23 cellular contexts compared by ENCODE assay signal in genomic region chrX:135388841-135389240, GRCh38. TPM values are rescaled to one million over a fixed set of nuclear protein-coding genes. Genes with fewer than 3 reads are reported as not detected.
DNase-seq lines count a peak whose midpoint lies in the region; ATAC-seq, FAIRE-seq and TF ChIP-seq lines count a peak whose summit lies in the region.
"Had no signal": no experiment of that assay in that cellular context is flagged by ENCODE, and none has a peak within 500 bp of the region (broad histone marks: within the 10 kb centered on the region; RNA-seq: fewer than 3 reads in every experiment).

No MANE protein-coding gene starts in this region.

- no TSS peak for BruUV-seq in PC-9 (replicated peaks; lab: Mats Ljungman, UMichigan)

- CTCF ChIA-PET in A549 (lab: Yijun Ruan, JAX) (no interaction called here), PC-9 (lab: Charles Lee) (no interaction called here)

- intact Hi-C loops in PC-9 (cut with micrococcal nuclease; ENCODE audit: unreplicated experiment) = no loop called here

- no peaks in the 10 kb centered on the region for H3K79me2 ChIP-seq in PC-9 (ENCODE audit: low read depth)

- peak overlapping the region; percentile 71 to 77 for H3K27ac ChIP-seq in A549
- H3K27ac ChIP-seq in PC-9 = peak overlapping the region; percentile 85
- H3K27ac ChIP-seq: BLaER1 had no signal

- POLR2A ChIA-PET in A549 (lab: Yijun Ruan, JAX) = no interaction called here
- POLR2A ChIA-PET in PC-9 (lab: Charles Lee; ENCODE audit: unreplicated experiment) = no interaction called here

- H3K9me2 ChIP-seq in PC-9 (ENCODE audit: insufficient read depth) = no peaks in the 10 kb centered on the region

- H3K4me1 ChIP-seq in A549 (peaks cover 20% of the 10 kb centered on the region), HAP-1 (peaks cover 38% of the 10 kb centered on the region), PC-9 (replicated peaks; ENCODE audit: insufficient read depth) (peaks cover 6% of the 10 kb centered on the region; the same call in 1 of the 2 replicates)
- H3K4me1 ChIP-seq: BE2C, BLaER1 had no signal

- no peak for TF ChIP-seq EP300 in A549 (IDR thresholded peaks at IDR 0.05)

- TF ChIP-seq RAD21 in A549 (conservative IDR thresholded peaks at IDR 0.05 in 1 of 2, IDR thresholded peaks at IDR 0.05 in 1 of 2) = no peak

- 74% methylated on average over 2 of the region's 2 CpGs for WGBS in A549 (ENCODE audit: missing lambda C conversion rate)

- H3K36me3 ChIP-seq in HAP-1 (replicated peaks) (no peaks in the 10 kb centered on the region), PC-9 (ENCODE audit: low read depth) (no peaks in the 10 kb centered on the region)
- H3K36me3 ChIP-seq: BE2C, BLaER1 had no signal

- in situ Hi-C loops in HAP-1 (cut with MboI; ENCODE audit: low sequenced_read_pairs) = no loop called here

- H3F3A ChIP-seq in PC-9 (ENCODE audit: insufficient read depth, low read depth) = 0 out of 2 replicates have a peak, but pooled peaks cover 3% of the 10 kb centered on the region

- no peak overlapping the region for H2AFZ ChIP-seq in PC-9

- peak overlapping the region; percentile 67; the same call in 2 of the 3 replicates for H3K4me2 ChIP-seq in A549
- peak overlapping the region; percentile 51; the same call in 1 of the 2 replicates for H3K4me2 ChIP-seq in PC-9
- H3K4me2 ChIP-seq: BLaER1 had no signal

- TF ChIP-seq CTCF in A549 (IDR thresholded peaks at IDR 0.05) (no peak), PC-9 (conservative IDR thresholded peaks at IDR 0.05) (no peak)

- no peaks in the 10 kb centered on the region for H3K27me3 ChIP-seq in HAP-1 (ENCODE audit: low read depth)
- H3K27me3 ChIP-seq in PC-9 (ENCODE audit: insufficient read depth, low read depth) = no peaks in the 10 kb centered on the region
- H3K27me3 ChIP-seq: BE2C had no signal

- H3K4me3 ChIP-seq in A549 (no peak overlapping the region), HAP-1 (no peak overlapping the region), PC-9 (no peak overlapping the region)
- H3K4me3 ChIP-seq: BLaER1 had no signal

- no peaks in the 10 kb centered on the region for H4K20me1 ChIP-seq in PC-9 (ENCODE audit: insufficient read depth)
- H4K20me1 ChIP-seq: BLaER1 had no signal

- no peaks in the 10 kb centered on the region for H3K9me3 ChIP-seq in A549
- no peaks in the 10 kb centered on the region for H3K9me3 ChIP-seq in HAP-1
- no peaks in the 10 kb centered on the region for H3K9me3 ChIP-seq in PC-9 (ENCODE audit: insufficient read depth, low read depth)
- H3K9me3 ChIP-seq: BE2C, BLaER1 had no signal

- FAIRE-seq in A549 (lab: Jason Lieb, UNC) (peak; percentile 61), colon (lab: Jason Lieb, UNC) (peak; percentile 18)
- FAIRE-seq: D721Med, G401.6, GM12891, GM19239 had no signal

- no peak for TF ChIP-seq POLR2A in A549 (IDR thresholded peaks at IDR 0.05; ENCODE audit: low read length)

- ATAC-seq in A549 (no peak), HG03520 (IDR thresholded peaks at IDR 0.05; ENCODE audit: unreplicated experiment) (no peak)

- DNase-seq in A549 (ENCODE audit: low read depth in 1 of 2, low spot score in 1 of 2) = no peak
- DNase-seq in HAP-1 (ENCODE audit: low spot score in 2 of 2) = peak; percentile 51 to 88
- DNase-seq in PC-9 = no peak
- DNase-seq in NCI-H146 (lab: John Stamatoyannopoulos, UW) = no peak
- no peak for DNase-seq in RKO (ENCODE audit: low spot score)
- no peak for DNase-seq in mucosa of gallbladder (ENCODE audit: low spot score)
- DNase-seq: ACHN; BE2C; C1 segment of cervical spinal cord; CD4-positive, alpha-beta memory T cell; CD4-positive, CD25-positive, alpha-beta regulatory T cell; CD8-positive, alpha-beta memory T cell; COR-L47; DMS79 treated with DMSO at 0.1 percent for 48 hours; GF-D8 had no signal

TF ChIP-seq in A549, 52 proteins besides CTCF, POLR2A, EP300 and RAD21 (continues in another document):
- no peak for TF ChIP-seq POLR2AphosphoS2 (conservative IDR thresholded peaks at IDR 0.05; ENCODE audit: low read length)
- no peak for TF ChIP-seq RARB (CRISPR knock-in tag; IDR thresholded peaks at IDR 0.05)
- TF ChIP-seq, protein P1, sequence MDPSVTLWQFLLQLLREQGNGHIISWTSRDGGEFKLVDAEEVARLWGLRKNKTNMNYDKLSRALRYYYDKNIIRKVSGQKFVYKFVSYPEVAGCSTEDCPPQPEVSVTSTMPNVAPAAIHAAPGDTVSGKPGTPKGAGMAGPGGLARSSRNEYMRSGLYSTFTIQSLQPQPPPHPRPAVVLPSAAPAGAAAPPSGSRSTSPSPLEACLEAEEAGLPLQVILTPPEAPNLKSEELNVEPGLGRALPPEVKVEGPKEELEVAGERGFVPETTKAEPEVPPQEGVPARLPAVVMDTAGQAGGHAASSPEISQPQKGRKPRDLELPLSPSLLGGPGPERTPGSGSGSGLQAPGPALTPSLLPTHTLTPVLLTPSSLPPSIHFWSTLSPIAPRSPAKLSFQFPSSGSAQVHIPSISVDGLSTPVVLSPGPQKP (IDR thresholded peaks at IDR 0.05; ENCODE audit: low read depth, low read length) = no peak
- TF ChIP-seq CEBPB (IDR thresholded peaks at IDR 0.05) = no peak
- no peak for TF ChIP-seq CBX8 (IDR thresholded peaks at IDR 0.05)
- TF ChIP-seq, protein P2, sequence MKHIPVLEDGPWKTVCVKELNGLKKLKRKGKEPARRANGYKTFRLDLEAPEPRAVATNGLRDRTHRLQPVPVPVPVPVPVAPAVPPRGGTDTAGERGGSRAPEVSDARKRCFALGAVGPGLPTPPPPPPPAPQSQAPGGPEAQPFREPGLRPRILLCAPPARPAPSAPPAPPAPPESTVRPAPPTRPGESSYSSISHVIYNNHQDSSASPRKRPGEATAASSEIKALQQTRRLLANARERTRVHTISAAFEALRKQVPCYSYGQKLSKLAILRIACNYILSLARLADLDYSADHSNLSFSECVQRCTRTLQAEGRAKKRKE (CRISPR knock-in tag; IDR thresholded peaks at IDR 0.05; ENCODE audit: low read depth) = no peak
- TF ChIP-seq E2F6 (IDR thresholded peaks at IDR 0.05; ENCODE audit: borderline replicate concordance, low read depth) = no peak
- no peak for TF ChIP-seq EHMT2 (IDR thresholded peaks at IDR 0.05; ENCODE audit: low read depth)
- no peak for TF ChIP-seq CHD4 (IDR thresholded peaks at IDR 0.05; ENCODE audit: borderline replicate concordance)
- no peak for TF ChIP-seq EHF (CRISPR knock-in tag; IDR thresholded peaks at IDR 0.05)
- no peak for TF ChIP-seq ZC3H11A (IDR thresholded peaks at IDR 0.05)
- no peak for TF ChIP-seq ZSCAN20 (CRISPR knock-in tag; IDR thresholded peaks at IDR 0.05)
- TF ChIP-seq CBX2 (IDR thresholded peaks at IDR 0.05; ENCODE audit: borderline replicate concordance, low read depth) = no peak
- TF ChIP-seq CHD2 (IDR thresholded peaks at IDR 0.05; ENCODE audit: low read length, partially characterized antibody) = no peak
- no peak for TF ChIP-seq FOSB (CRISPR knock-in tag; IDR thresholded peaks at IDR 0.05)
- no peak for TF ChIP-seq SREBF2 (IDR thresholded peaks at IDR 0.05)
- no peak for TF ChIP-seq BCL3 (IDR thresholded peaks at IDR 0.05)

RNA-seq across cellular contexts. Expression of gene SMIM10L2A, which starts 32.9 kb away (rescaled TPM):
- 0.59 and 0.61 TPM in 2 replicates for polyA plus RNA-seq in A549 (2011; rRNA removed)
- polyA plus RNA-seq in A549 (2012; cell fraction: cytosol; rRNA removed) = 0.12 and 0.18 TPM in 2 replicates
- polyA plus RNA-seq in A549 (2012; cell fraction: nucleus; rRNA removed) = 0.34 and 0.38 TPM in 2 replicates
- 0.34 to 0.37 TPM (median 0.37 TPM) in 3 replicates for polyA plus RNA-seq in A549 (2017; fragmentation: RNase III; extraction: RNeasy Plus Mini Kit Qiagen cat#74134 plus additional on column Dnase treatment)
- polyA minus RNA-seq in A549 (2011; rRNA and poly(A)+ RNA removed) = 0.91 and 0.97 TPM in 2 replicates
- total RNA-seq in PC-9 (2021) = not detected in 2 replicates
- 1.9 TPM for total RNA-seq in mucosa of gallbladder
- polyA plus RNA-seq: CD14-positive monocyte had no signal

RNA-seq across cellular contexts. Expression of gene ZNF449, which starts 44.2 kb away (rescaled TPM):
- polyA plus RNA-seq in A549 (2011; rRNA removed) (9.2 and 11.1 TPM in 2 replicates), A549 (2017; fragmentation: RNase III; extraction: RNeasy Plus Mini Kit Qiagen cat#74134 plus additional on column Dnase treatment) (4.2 to 5.1 TPM (median 4.5 TPM) in 3 replicates)
- polyA plus RNA-seq in A549 (2012; cell fraction: cytosol; rRNA removed) = 0.90 and 0.97 TPM in 2 replicates
- 1.0 and 1.6 TPM in 2 replicates for polyA plus RNA-seq in A549 (2012; cell fraction: nucleus; rRNA removed)
- 3.4 and 4.1 TPM in 2 replicates for polyA minus RNA-seq in A549 (2011; rRNA and poly(A)+ RNA removed)
- total RNA-seq in PC-9 (2021) (11.7 and 12.1 TPM in 2 replicates), mucosa of gallbladder (4.7 TPM)

RNA-seq across cellular contexts. Expression of gene ZNF75D, which starts 44.9 kb away (rescaled TPM):
- 9.7 and 10.7 TPM in 2 replicates for polyA plus RNA-seq in A549 (2011; rRNA removed)
- 2.0 and 2.4 TPM in 2 replicates for polyA plus RNA-seq in A549 (2012; cell fraction: cytosol; rRNA removed)
- polyA plus RNA-seq in A549 (2012; cell fraction: nucleus; rRNA removed) = 3.4 TPM in 2 replicates
- polyA plus RNA-seq in A549 (2017; fragmentation: RNase III; extraction: RNeasy Plus Mini Kit Qiagen cat#74134 plus additional on column Dnase treatment) = 5.0 to 5.5 TPM (median 5.5 TPM) in 3 replicates
- polyA minus RNA-seq in A549 (2011; rRNA and poly(A)+ RNA removed) = 7.2 and 7.4 TPM in 2 replicates
- 10.6 and 14.9 TPM in 2 replicates for total RNA-seq in PC-9 (2021)
- 8.8 TPM for total RNA-seq in mucosa of gallbladder

Comparison
In these comparisons a context has a peak if more than half of its experiments do, and no peak if none do; other contexts are left out.
1. DNase-seq: peak in HAP-1 (2 of 2); none in A549 (0 of 2), PC-9 (0 of 2), NCI-H146 (single experiment), RKO (single experiment) and mucosa of gallbladder (single experiment).